Comparison of ENCODE assay signal across 2 cellular contexts in the genomic region with DNA sequence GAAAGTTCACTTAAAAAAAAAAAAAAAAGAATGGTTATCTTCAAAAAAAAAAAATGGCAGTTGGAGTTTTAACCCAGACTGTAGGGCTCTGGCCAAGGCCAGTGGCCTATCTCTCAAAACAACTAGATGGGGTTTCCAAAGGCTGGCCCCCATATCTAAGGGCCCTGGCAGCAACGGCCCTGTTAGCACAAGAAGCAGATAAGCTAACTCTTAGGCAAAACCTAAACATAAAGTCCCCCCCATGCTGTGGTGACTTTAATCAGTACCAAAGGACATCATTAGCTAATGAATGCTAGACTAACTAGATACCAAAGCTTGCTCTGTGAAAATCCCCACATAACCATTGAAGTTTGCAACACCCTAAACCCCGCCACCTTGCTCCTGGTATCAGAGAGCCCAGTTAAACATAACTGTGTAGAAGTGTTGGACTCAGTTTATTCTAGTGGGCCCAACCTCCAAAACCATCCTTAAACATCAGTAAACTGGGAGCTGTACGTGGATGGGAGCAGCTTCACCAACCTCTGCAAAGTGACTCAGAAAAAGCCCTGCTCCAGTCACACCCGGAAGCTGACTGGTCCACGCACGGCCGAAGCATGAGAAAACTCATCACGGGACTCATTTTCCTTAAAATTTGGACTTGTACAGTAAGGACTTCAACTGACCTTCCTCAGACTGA. TPM values are rescaled to one million over a fixed set of nuclear protein-coding genes. Genes with fewer than 3 reads are reported as not detected.
"Had no signal": no experiment of that assay in that cellular context is flagged by ENCODE, and none has a peak within 500 bp of the region (broad histone marks: within the 10 kb centered on the region; RNA-seq: fewer than 3 reads in every experiment).

No MANE protein-coding gene starts in this region.

RNA-seq across cellular contexts. Expression of gene ADCY10, which starts 47.1 kb away (rescaled TPM):
- total RNA-seq: Right ventricle myocardium inferior, SK-MEL-5 had no signal
